2 cellular contexts compared by ENCODE assay signal in the genomic region with DNA sequence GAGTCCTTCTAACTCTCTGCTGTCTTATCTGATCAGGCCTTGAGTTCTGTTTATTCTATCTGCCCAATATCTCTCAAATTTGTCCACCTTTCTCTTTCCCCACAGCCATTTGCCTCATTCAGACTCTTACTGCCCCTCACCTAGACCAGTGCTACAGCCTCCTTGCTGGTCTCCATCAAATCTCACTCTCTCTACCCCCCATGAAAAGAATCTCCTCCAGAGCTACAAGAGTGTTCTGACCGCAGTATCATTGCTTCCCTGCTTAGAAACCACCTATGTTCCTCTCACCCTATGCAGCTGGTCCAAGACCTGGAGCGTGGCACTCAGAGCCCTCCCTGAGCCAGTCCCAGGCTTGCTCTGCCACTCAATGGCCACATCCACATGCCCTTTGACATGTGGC.
TF ChIP-seq lines count a peak whose summit lies in the region.

No MANE protein-coding gene starts in this region.

TF ChIP-seq in IMR-90, 13 proteins besides CTCF, POLR2A, EP300 and RAD21:
- TF ChIP-seq SMC3 (IDR thresholded peaks at IDR 0.05; ENCODE audit: low read depth, low read length) (no peak), CEBPB (IDR thresholded peaks at IDR 0.05; ENCODE audit: low read depth, low read length) (no peak), RCOR1 (IDR thresholded peaks at IDR 0.05; ENCODE audit: insufficient replicate concordance, low read length) (no peak), FOS (IDR thresholded peaks at IDR 0.05; ENCODE audit: low read depth, low read length) (no peak), BHLHE40 (IDR thresholded peaks at IDR 0.05; ENCODE audit: low read depth, low read length) (no peak), CHD1 (IDR thresholded peaks at IDR 0.05; ENCODE audit: low read depth, low read length) (no peak), MAFK (IDR thresholded peaks at IDR 0.05; ENCODE audit: low read depth, low read length) (no peak), USF2 (IDR thresholded peaks at IDR 0.05; ENCODE audit: low read depth, low read length) (no peak)
- TF ChIP-seq, protein P1, sequence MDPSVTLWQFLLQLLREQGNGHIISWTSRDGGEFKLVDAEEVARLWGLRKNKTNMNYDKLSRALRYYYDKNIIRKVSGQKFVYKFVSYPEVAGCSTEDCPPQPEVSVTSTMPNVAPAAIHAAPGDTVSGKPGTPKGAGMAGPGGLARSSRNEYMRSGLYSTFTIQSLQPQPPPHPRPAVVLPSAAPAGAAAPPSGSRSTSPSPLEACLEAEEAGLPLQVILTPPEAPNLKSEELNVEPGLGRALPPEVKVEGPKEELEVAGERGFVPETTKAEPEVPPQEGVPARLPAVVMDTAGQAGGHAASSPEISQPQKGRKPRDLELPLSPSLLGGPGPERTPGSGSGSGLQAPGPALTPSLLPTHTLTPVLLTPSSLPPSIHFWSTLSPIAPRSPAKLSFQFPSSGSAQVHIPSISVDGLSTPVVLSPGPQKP (IDR thresholded peaks at IDR 0.05; ENCODE audit: borderline replicate concordance, low read depth, low read length) = no peak

TF ChIP-seq in HepG2, 621 proteins besides CTCF, POLR2A, EP300 and RAD21:
- TF ChIP-seq, protein P2, sequence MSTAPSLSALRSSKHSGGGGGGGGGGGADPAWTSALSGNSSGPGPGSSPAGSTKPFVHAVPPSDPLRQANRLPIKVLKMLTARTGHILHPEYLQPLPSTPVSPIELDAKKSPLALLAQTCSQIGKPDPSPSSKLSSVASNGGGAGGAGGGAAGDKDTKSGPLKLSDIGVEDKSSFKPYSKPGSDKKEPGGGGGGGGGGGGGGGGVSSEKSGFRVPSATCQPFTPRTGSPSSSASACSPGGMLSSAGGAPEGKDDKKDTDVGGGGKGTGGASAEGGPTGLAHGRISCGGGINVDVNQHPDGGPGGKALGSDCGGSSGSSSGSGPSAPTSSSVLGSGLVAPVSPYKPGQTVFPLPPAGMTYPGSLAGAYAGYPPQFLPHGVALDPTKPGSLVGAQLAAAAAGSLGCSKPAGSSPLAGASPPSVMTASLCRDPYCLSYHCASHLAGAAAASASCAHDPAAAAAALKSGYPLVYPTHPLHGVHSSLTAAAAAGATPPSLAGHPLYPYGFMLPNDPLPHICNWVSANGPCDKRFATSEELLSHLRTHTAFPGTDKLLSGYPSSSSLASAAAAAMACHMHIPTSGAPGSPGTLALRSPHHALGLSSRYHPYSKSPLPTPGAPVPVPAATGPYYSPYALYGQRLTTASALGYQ (CRISPR knock-in tag; IDR thresholded peaks at IDR 0.05) = no peak
- TF ChIP-seq, protein P3, sequence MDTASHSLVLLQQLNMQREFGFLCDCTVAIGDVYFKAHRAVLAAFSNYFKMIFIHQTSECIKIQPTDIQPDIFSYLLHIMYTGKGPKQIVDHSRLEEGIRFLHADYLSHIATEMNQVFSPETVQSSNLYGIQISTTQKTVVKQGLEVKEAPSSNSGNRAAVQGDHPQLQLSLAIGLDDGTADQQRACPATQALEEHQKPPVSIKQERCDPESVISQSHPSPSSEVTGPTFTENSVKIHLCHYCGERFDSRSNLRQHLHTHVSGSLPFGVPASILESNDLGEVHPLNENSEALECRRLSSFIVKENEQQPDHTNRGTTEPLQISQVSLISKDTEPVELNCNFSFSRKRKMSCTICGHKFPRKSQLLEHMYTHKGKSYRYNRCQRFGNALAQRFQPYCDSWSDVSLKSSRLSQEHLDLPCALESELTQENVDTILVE (CRISPR knock-in tag; IDR thresholded peaks at IDR 0.05) = no peak
- TF ChIP-seq SKIL (CRISPR knock-in tag; IDR thresholded peaks at IDR 0.05; ENCODE audit: borderline replicate concordance) (no peak), SCMH1 (CRISPR knock-in tag; IDR thresholded peaks at IDR 0.05; ENCODE audit: borderline replicate concordance) (no peak), AKAP8 (CRISPR knock-in tag; IDR thresholded peaks at IDR 0.05) (no peak), ISX (CRISPR knock-in tag; conservative IDR thresholded peaks at IDR 0.05) (no peak), DR1 (CRISPR knock-in tag; IDR thresholded peaks at IDR 0.05) (no peak), ASH2L (IDR thresholded peaks at IDR 0.05; ENCODE audit: insufficient read length, low read depth, low read length) (no peak), ZNF629 (CRISPR knock-in tag; conservative IDR thresholded peaks at IDR 0.05) (no peak), NPAS2 (CRISPR knock-in tag; IDR thresholded peaks at IDR 0.05; ENCODE audit: borderline replicate concordance) (no peak), PTBP1 (IDR thresholded peaks at IDR 0.05; ENCODE audit: low read depth, low read length, poor library complexity, severe bottlenecking) (no peak), KLF12 (CRISPR knock-in tag; IDR thresholded peaks at IDR 0.05; ENCODE audit: borderline replicate concordance) (no peak), MEF2D (CRISPR knock-in tag; IDR thresholded peaks at IDR 0.05) (no peak), ZFP36L1 (CRISPR knock-in tag; IDR thresholded peaks at IDR 0.05) (no peak), ZNF841 (CRISPR knock-in tag; IDR thresholded peaks at IDR 0.05; ENCODE audit: borderline replicate concordance) (no peak), ADNP (CRISPR knock-in tag; IDR thresholded peaks at IDR 0.05) (no peak), ZNF567 (CRISPR knock-in tag; IDR thresholded peaks at IDR 0.05; ENCODE audit: borderline replicate concordance) (no peak), GATAD2A (CRISPR knock-in tag; IDR thresholded peaks at IDR 0.05) (no peak)
- TF ChIP-seq, protein P4, sequence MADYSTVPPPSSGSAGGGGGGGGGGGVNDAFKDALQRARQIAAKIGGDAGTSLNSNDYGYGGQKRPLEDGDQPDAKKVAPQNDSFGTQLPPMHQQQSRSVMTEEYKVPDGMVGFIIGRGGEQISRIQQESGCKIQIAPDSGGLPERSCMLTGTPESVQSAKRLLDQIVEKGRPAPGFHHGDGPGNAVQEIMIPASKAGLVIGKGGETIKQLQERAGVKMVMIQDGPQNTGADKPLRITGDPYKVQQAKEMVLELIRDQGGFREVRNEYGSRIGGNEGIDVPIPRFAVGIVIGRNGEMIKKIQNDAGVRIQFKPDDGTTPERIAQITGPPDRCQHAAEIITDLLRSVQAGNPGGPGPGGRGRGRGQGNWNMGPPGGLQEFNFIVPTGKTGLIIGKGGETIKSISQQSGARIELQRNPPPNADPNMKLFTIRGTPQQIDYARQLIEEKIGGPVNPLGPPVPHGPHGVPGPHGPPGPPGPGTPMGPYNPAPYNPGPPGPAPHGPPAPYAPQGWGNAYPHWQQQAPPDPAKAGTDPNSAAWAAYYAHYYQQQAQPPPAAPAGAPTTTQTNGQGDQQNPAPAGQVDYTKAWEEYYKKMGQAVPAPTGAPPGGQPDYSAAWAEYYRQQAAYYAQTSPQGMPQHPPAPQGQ (CRISPR knock-in tag; IDR thresholded peaks at IDR 0.05; ENCODE audit: borderline replicate concordance) = no peak
- TF ChIP-seq, protein P5, sequence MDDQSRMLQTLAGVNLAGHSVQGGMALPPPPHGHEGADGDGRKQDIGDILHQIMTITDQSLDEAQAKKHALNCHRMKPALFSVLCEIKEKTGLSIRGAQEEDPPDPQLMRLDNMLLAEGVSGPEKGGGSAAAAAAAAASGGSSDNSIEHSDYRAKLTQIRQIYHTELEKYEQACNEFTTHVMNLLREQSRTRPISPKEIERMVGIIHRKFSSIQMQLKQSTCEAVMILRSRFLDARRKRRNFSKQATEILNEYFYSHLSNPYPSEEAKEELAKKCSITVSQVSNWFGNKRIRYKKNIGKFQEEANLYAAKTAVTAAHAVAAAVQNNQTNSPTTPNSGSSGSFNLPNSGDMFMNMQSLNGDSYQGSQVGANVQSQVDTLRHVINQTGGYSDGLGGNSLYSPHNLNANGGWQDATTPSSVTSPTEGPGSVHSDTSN (CRISPR knock-in tag; IDR thresholded peaks at IDR 0.05; ENCODE audit: borderline replicate concordance) = no peak
